Comparison of ENCODE assay signal across 21 cellular contexts in genomic region chr1:30692201-30692947, GRCh38. TPM values are rescaled to one million over a fixed set of nuclear protein-coding genes. Genes with fewer than 3 reads are reported as not detected.
"Had no signal": no experiment of that assay in that cellular context is flagged by ENCODE, and none has a peak within 500 bp of the region (broad histone marks: within the 10 kb centered on the region; RNA-seq: fewer than 3 reads in every experiment).

No MANE protein-coding gene starts in this region.

- H3K9me3 ChIP-seq: colonic mucosa, esophagus muscularis mucosa, left ventricle myocardium inferior, ovary, psoas muscle, transverse colon had no signal

- H3K4me3 ChIP-seq: colonic mucosa, dorsolateral prefrontal cortex, esophagus muscularis mucosa, left ventricle myocardium inferior, ovary, psoas muscle, transverse colon had no signal

- ATAC-seq: activated naive CD4-positive, alpha-beta T cell treated with anti-CD3 and anti-CD28 coated beads, Interleukin-2, amount 50 U/mL, for 72 hours; effector memory CD8-positive, alpha-beta T cell; naive thymus-derived CD8-positive, alpha-beta T cell; psoas muscle; right cardiac atrium; stimulated activated memory B cell treated with anti-CD40 and anti-IgM and Interleukin-4, amounts not matched to agents 10 μg/mL and 1 μg/mL and 100 μg/mL, for 72 hours had no signal

- H3K9me3 Mint-ChIP-seq: activated CD4-positive, alpha-beta T cell treated with anti-CD3 and anti-CD28 coated beads, Interleukin-2, amount 10 ng/mL, durations not matched to agents 7 days and 5 days; activated naive CD4-positive, alpha-beta T cell treated with anti-CD3 and anti-CD28 coated beads, Interleukin-2, amount 50 U/mL, for 72 hours; effector memory CD8-positive, alpha-beta T cell; mesothelial cell of epicardium; naive thymus-derived CD8-positive, alpha-beta T cell; T-helper 1 cell treated with Interleukin-12 subunit alpha and Interleukin-12 subunit beta and Interleukin-4 antibody, amounts not matched to agents 30 μg/mL and 1 μg/mL, for 36 hours had no signal

- DNase-seq: activated CD4-positive, alpha-beta T cell treated with anti-CD3 and anti-CD28 coated beads, Interleukin-2, amount 10 ng/mL, durations not matched to agents 7 days and 5 days; activated CD4-positive, CD25-positive, alpha-beta regulatory T cell treated with anti-CD3 and anti-CD28 coated beads, Interleukin-2, amount 50 U/mL, for 72 hours; activated gamma-delta T cell; activated T-cell treated with anti-CD3 and anti-CD28 coated beads, Interleukin-2, amount 50 U/mL, for 1 hour; colonic mucosa; effector memory CD8-positive, alpha-beta T cell; glutamatergic neuron; hippocampal formation; left ventricle myocardium inferior; naive thymus-derived CD8-positive, alpha-beta T cell; ovary; right cardiac atrium; stimulated activated CD4-positive, alpha-beta T cell treated with anti-CD3 and anti-CD28 coated beads, Interleukin-12 subunit alpha, Interleukin-12 subunit beta, amount 100 ng/mL, for 4 hours; transverse colon had no signal

- H3K27me3 ChIP-seq: colonic mucosa, esophagus muscularis mucosa, ovary, transverse colon had no signal

- H3K36me3 Mint-ChIP-seq: activated naive CD4-positive, alpha-beta T cell treated with anti-CD3 and anti-CD28 coated beads, Interleukin-2, amount 50 U/mL, for 72 hours; mesothelial cell of epicardium; naive thymus-derived CD8-positive, alpha-beta T cell; stimulated activated memory B cell treated with anti-CD40 and anti-IgM and Interleukin-4, amounts not matched to agents 10 μg/mL and 1 μg/mL and 100 μg/mL, for 72 hours had no signal

- H3K27ac Mint-ChIP-seq: activated CD4-positive, alpha-beta T cell treated with anti-CD3 and anti-CD28 coated beads, Interleukin-2, amount 10 ng/mL, durations not matched to agents 7 days and 5 days; activated naive CD4-positive, alpha-beta T cell treated with anti-CD3 and anti-CD28 coated beads, Interleukin-2, amount 50 U/mL, for 72 hours; effector memory CD8-positive, alpha-beta T cell; mesothelial cell of epicardium; stimulated activated memory B cell treated with anti-CD40 and anti-IgM and Interleukin-4, amounts not matched to agents 10 μg/mL and 1 μg/mL and 100 μg/mL, for 72 hours; T-helper 1 cell treated with Interleukin-12 subunit alpha and Interleukin-12 subunit beta and Interleukin-4 antibody, amounts not matched to agents 30 μg/mL and 1 μg/mL, for 36 hours had no signal

- H3K4me3 Mint-ChIP-seq: activated CD4-positive, alpha-beta T cell treated with anti-CD3 and anti-CD28 coated beads, Interleukin-2, amount 10 ng/mL, durations not matched to agents 7 days and 5 days; effector memory CD8-positive, alpha-beta T cell; mesothelial cell of epicardium; stimulated activated memory B cell treated with anti-CD40 and anti-IgM and Interleukin-4, amounts not matched to agents 10 μg/mL and 1 μg/mL and 100 μg/mL, for 72 hours; T-helper 1 cell treated with Interleukin-12 subunit alpha and Interleukin-12 subunit beta and Interleukin-4 antibody, amounts not matched to agents 30 μg/mL and 1 μg/mL, for 36 hours had no signal

- H3K4me1 ChIP-seq: colonic mucosa, left ventricle myocardium inferior, psoas muscle had no signal

- H3K36me3 ChIP-seq: colonic mucosa, esophagus muscularis mucosa, left ventricle myocardium inferior, ovary, transverse colon had no signal

- H3K27ac ChIP-seq: colonic mucosa, dorsolateral prefrontal cortex, esophagus muscularis mucosa, left ventricle myocardium inferior, ovary, psoas muscle had no signal

RNA-seq across cellular contexts. Expression of gene MATN1, which starts 31.0 kb away (rescaled TPM):
- total RNA-seq: activated CD4-positive, alpha-beta T cell treated with anti-CD3 and anti-CD28 coated beads, Interleukin-2, amount 10 ng/mL, durations not matched to agents 7 days and 5 days; colonic mucosa; esophagus muscularis mucosa; left ventricle myocardium inferior; psoas muscle; right cardiac atrium; transverse colon had no signal
